In the genomic region with DNA sequence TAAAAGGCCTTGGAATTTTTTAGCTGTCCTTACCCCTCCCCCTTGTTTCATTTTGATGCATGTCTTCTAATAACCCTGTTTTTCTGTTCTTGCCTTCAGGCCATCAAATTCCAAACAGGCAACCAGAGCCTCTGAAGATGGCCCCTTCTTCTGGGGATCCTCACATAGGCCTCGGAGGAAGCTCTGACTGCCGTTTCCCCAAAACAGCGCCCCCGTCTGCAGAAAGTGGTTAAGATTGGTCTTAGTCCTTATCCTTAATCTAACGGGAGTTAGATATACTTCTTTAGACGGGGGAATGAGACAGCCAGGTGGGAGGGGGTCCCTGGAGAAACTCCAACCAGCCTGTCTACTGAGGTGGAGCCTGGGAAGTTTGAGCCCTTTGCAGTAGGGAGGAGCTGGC, we compare ENCODE assay signal across 18 cellular contexts.
"Had no signal": no experiment of that assay in that cellular context is flagged by ENCODE, and none has a peak within 500 bp of the region (broad histone marks: within the 10 kb centered on the region; RNA-seq: fewer than 3 reads in every experiment).

No MANE protein-coding gene starts in this region.

- H3K27me3 Mint-ChIP-seq: central memory CD8-positive, alpha-beta T cell had no signal

- H3K27ac Mint-ChIP-seq: stimulated activated effector memory CD8-positive, alpha-beta T cell treated with anti-CD3 and anti-CD28 coated beads, Interleukin-12 subunit alpha, Interleukin-12 subunit beta, amount 100 ng/mL, for 72 hours; T-cell; type B pancreatic cell had no signal

- FAIRE-seq: pancreas had no signal

- H3K4me3 ChIP-seq: esophagus muscularis mucosa, pancreas, smooth muscle cell, stomach had no signal

- H3K36me3 ChIP-seq: esophagus muscularis mucosa, pancreas, stomach had no signal

- H3K4me2 ChIP-seq: smooth muscle cell had no signal

- DNase-seq: activated CD4-positive, alpha-beta T cell treated with anti-CD3 and anti-CD28 coated beads for 1 hour; activated CD8-positive, alpha-beta memory T cell treated with anti-CD3 and anti-CD28 coated beads for 24 hours; activated CD8-positive, alpha-beta memory T cell treated with anti-CD3 and anti-CD28 coated beads, Interleukin-2, amount 50 U/mL, for 48 hours; activated effector memory CD4-positive, alpha-beta T cell treated with Interleukin-2 at 50 U/mL for 16 hours; activated naive CD4-positive, alpha-beta T cell treated with anti-CD3 and anti-CD28 coated beads, Interleukin-2, amount 50 U/mL, for 16 hours; activated T-cell treated with anti-CD3 and anti-CD28 coated beads, Interleukin-2, amount 50 U/mL, for 48 hours; aorta; effector CD4-positive, alpha-beta T cell; left ventricle myocardium superior; pancreas; stimulated activated CD4-positive, alpha-beta T cell treated with anti-CD3 and anti-CD28 coated beads, Interleukin-4, amount 100 ng/mL, for 24 hours; stomach; T-cell had no signal

- H3K4me1 ChIP-seq: esophagus muscularis mucosa, pancreas, stomach had no signal

- H3K9me3 ChIP-seq: esophagus muscularis mucosa, pancreas had no signal

- H3K36me3 Mint-ChIP-seq: stimulated activated effector memory CD8-positive, alpha-beta T cell treated with anti-CD3 and anti-CD28 coated beads, Interleukin-12 subunit alpha, Interleukin-12 subunit beta, amount 100 ng/mL, for 72 hours; T-cell had no signal

- H3K4me3 Mint-ChIP-seq: central memory CD8-positive, alpha-beta T cell; stimulated activated effector memory CD8-positive, alpha-beta T cell treated with anti-CD3 and anti-CD28 coated beads, Interleukin-12 subunit alpha, Interleukin-12 subunit beta, amount 100 ng/mL, for 72 hours; T-cell; type B pancreatic cell had no signal

- H3K27ac ChIP-seq: esophagus muscularis mucosa, pancreas, stomach had no signal

- H3K27me3 ChIP-seq: esophagus muscularis mucosa, pancreas, stomach had no signal

- H3K4me1 Mint-ChIP-seq: central memory CD8-positive, alpha-beta T cell; stimulated activated effector memory CD8-positive, alpha-beta T cell treated with anti-CD3 and anti-CD28 coated beads, Interleukin-12 subunit alpha, Interleukin-12 subunit beta, amount 100 ng/mL, for 72 hours; T-cell had no signal
